Comparison of ENCODE assay signal across 10 cellular contexts in the genomic region with DNA sequence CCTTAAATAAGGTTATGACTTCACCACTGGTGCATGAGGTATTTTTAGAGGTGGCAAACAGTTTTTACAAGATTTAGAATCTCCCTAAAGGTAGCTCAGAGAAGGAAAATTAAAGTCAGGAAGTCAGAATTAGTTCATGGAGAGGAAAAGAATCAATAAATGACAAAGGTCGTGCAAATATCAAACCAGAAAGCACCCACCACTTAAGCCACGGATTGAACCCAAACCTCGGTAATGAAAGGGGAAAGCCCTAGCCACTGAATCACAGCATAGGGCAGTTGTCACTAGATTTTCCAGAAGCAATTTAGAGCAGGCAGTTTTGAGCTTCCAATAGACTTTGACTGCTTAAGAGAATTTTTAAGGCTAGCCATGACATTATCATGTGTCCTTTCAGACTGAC.
"Had no signal": no experiment of that assay in that cellular context is flagged by ENCODE, and none has a peak within 500 bp of the region (broad histone marks: within the 10 kb centered on the region; RNA-seq: fewer than 3 reads in every experiment).

No MANE protein-coding gene starts in this region.

- H3K9me3 Mint-ChIP-seq: HFFc6 had no signal

- H3K36me3 Mint-ChIP-seq: IgD-negative memory B cell had no signal

- H3K4me3 ChIP-seq: GM23248, HAP-1 had no signal

- H3K27me3 Mint-ChIP-seq: IgD-negative memory B cell had no signal

- DNase-seq: GM23248, GOT3, H7, HFFc6, KBM-7 had no signal

- H3K9me3 ChIP-seq: HAP-1 had no signal

- H3K4me1 Mint-ChIP-seq: IgD-negative memory B cell had no signal

- H3K4me1 ChIP-seq: HAP-1 had no signal

- H3K27ac ChIP-seq: GM23248, HL-60, KMS-11 had no signal

- H3K27ac Mint-ChIP-seq: HFFc6, IgD-negative memory B cell had no signal

- ATAC-seq: HCT116 had no signal

- H3K9ac ChIP-seq: GM23248, KMS-11 had no signal

- H3K36me3 ChIP-seq: HAP-1 had no signal

- H3K4me3 Mint-ChIP-seq: HFFc6, IgD-negative memory B cell had no signal

- H3K4me2 ChIP-seq: KMS-11 had no signal
